ENCODE assay signal across 11 cellular contexts in genomic region chr9:136668983-136669790, GRCh38. TPM values are rescaled to one million over a fixed set of nuclear protein-coding genes. Genes with fewer than 3 reads are reported as not detected.
DNase-seq lines count a peak whose midpoint lies in the region; TF ChIP-seq lines count a peak whose summit lies in the region.
"Had no signal": no experiment of that assay in that cellular context is flagged by ENCODE, and none has a peak within 500 bp of the region (broad histone marks: within the 10 kb centered on the region; RNA-seq: fewer than 3 reads in every experiment).

No MANE protein-coding gene starts in this region.

- H3K4me3 ChIP-seq in parathyroid adenoma (ENCODE audit: low read depth, low read length), result peak overlapping the region; percentile 33
- no peak overlapping the region for H3K4me3 ChIP-seq in hepatocyte
- H3K4me3 ChIP-seq: SJSA1 had no signal

- H3K36me3 ChIP-seq in parathyroid adenoma (ENCODE audit: control insufficient read depth, insufficient read depth, low read length) (no peaks in the 10 kb centered on the region), hepatocyte (replicated peaks; ENCODE audit: insufficient read depth, low read depth) (no peaks in the 10 kb centered on the region)
- H3K36me3 ChIP-seq: SJSA1 had no signal

- H3K9me2 ChIP-seq in hepatocyte (replicated peaks; ENCODE audit: insufficient read depth), result no peaks in the 10 kb centered on the region

- peak; percentile 3 for DNase-seq in DMS114 treated with DMSO at 0.1 percent for 48 hours (lab: John Stamatoyannopoulos, UW; ENCODE audit: unreplicated experiment)
- peak; percentile 48 for DNase-seq in NAMALWA (ENCODE audit: low spot score)
- DNase-seq in hepatocyte (ENCODE audit: low spot score), result no peak
- DNase-seq in NK-92 (lab: John Stamatoyannopoulos, UW; ENCODE audit: unreplicated experiment), result no peak
- DNase-seq in NCI-H2196 treated with DMSO at 0.1 percent for 48 hours (lab: John Stamatoyannopoulos, UW; ENCODE audit: unreplicated experiment), result no peak
- DNase-seq: effector CD4-positive, alpha-beta T cell; head of caudate nucleus; NCI-H2171 treated with DMSO at 0.1 percent for 48 hours had no signal

- H3K27me3 ChIP-seq in parathyroid adenoma (ENCODE audit: control insufficient read depth, insufficient read depth, low read length), result no peaks in the 10 kb centered on the region
- H3K27me3 ChIP-seq in hepatocyte, result no peaks in the 10 kb centered on the region

- H2AFZ ChIP-seq in parathyroid adenoma (no peak overlapping the region), hepatocyte (no peak overlapping the region)

- H4K20me1 ChIP-seq in hepatocyte (ENCODE audit: insufficient read depth, poor library complexity, severe bottlenecking), result no peaks in the 10 kb centered on the region

- peak overlapping the region; percentile 60 for H3K27ac ChIP-seq in cingulate gyrus (ENCODE audit: low read depth, low read length)
- H3K27ac ChIP-seq in parathyroid adenoma, result no peak overlapping the region
- no peak overlapping the region for H3K27ac ChIP-seq in hepatocyte
- H3K27ac ChIP-seq: SJSA1 had no signal

- H3K4me2 ChIP-seq in parathyroid adenoma (ENCODE audit: low read length) (no peak overlapping the region), hepatocyte (no peak overlapping the region)

- H3K79me2 ChIP-seq in parathyroid adenoma (no peaks in the 10 kb centered on the region), hepatocyte (no peaks in the 10 kb centered on the region)

- TF ChIP-seq CTCF in parathyroid adenoma (IDR thresholded peaks at IDR 0.05) (no peak), hepatocyte (IDR thresholded peaks at IDR 0.05; ENCODE audit: poor library complexity) (no peak)

- H3K9me3 ChIP-seq in parathyroid adenoma (ENCODE audit: control insufficient read depth, low read length) (no peaks in the 10 kb centered on the region), hepatocyte (ENCODE audit: low read depth) (no peaks in the 10 kb centered on the region)
- H3K9me3 ChIP-seq: SJSA1 had no signal

- no peak overlapping the region for H3K9ac ChIP-seq in parathyroid adenoma

- H3K4me1 ChIP-seq in parathyroid adenoma, result peaks cover 2% of the 10 kb centered on the region
- H3K4me1 ChIP-seq in hepatocyte (ENCODE audit: insufficient read depth), result peaks cover 3% of the 10 kb centered on the region

- WGBS in hepatocyte (ENCODE audit: low lambda C conversion rate, missing lambda C conversion rate), result 89% methylated on average over 23 of the region's 23 CpGs

RNA-seq across cellular contexts. Expression of gene EGFL7, which starts 6.5 kb away (rescaled TPM):
- 50.0 and 52.9 TPM in 2 replicates for total RNA-seq in hepatocyte
- 82.5 and 82.6 TPM in 2 replicates for polyA plus RNA-seq in hepatocyte

RNA-seq across cellular contexts. Expression of gene AGPAT2, which starts 18.1 kb away (rescaled TPM):
- 125 and 136 TPM in 2 replicates for total RNA-seq in hepatocyte
- polyA plus RNA-seq in hepatocyte, result 242 and 249 TPM in 2 replicates

RNA-seq across cellular contexts. Expression of gene DIPK1B, which starts 43.2 kb away (rescaled TPM):
- total RNA-seq in hepatocyte, result 31.7 and 33.3 TPM in 2 replicates
- polyA plus RNA-seq in hepatocyte, result 39.4 and 47.3 TPM in 2 replicates
- total RNA-seq: SJSA1 had no signal

Comparison
In these comparisons a context has a peak if more than half of its experiments do, and no peak if none do; other contexts are left out.
1. DNase-seq: peak in DMS114 treated with DMSO at 0.1 percent for 48 hours (single experiment) and NAMALWA (single experiment); none in hepatocyte (single experiment), NK-92 (single experiment) and NCI-H2196 treated with DMSO at 0.1 percent for 48 hours (single experiment).